In genomic region chrX:154732421-154733071, GRCh38 we compare ENCODE assay signal across 8 cellular contexts. TPM values are rescaled to one million over a fixed set of nuclear protein-coding genes. Genes with fewer than 3 reads are reported as not detected.
A peak's percentile ranks its signal among the peaks of the same experiment; 100 is the strongest.
DNase-seq lines count a peak whose midpoint lies in the region; ATAC-seq and TF ChIP-seq lines count a peak whose summit lies in the region.
"Had no signal": no experiment of that assay in that cellular context is flagged by ENCODE, and none has a peak within 500 bp of the region (broad histone marks: within the 10 kb centered on the region; RNA-seq: fewer than 3 reads in every experiment).

No MANE protein-coding gene starts in this region.

- peaks cover 71 to 77% of the 10 kb centered on the region in 2 donors for H3K4me1 Mint-ChIP-seq in effector memory CD8-positive, alpha-beta T cell (ENCODE audit: low read depth in 2 of 2)

- no peaks in the 10 kb centered on the region for H3K9me2 ChIP-seq in GM23248 (ENCODE audit: insufficient read depth)

- H3K27me3 Mint-ChIP-seq in effector memory CD8-positive, alpha-beta T cell, result no peaks in the 10 kb centered on the region

- H3K9ac ChIP-seq in GM23248 (no peak overlapping the region), smooth muscle cell (ENCODE audit: low read depth) (peak overlapping the region; percentile 30)

- H4K20me1 ChIP-seq in GM23248 (ENCODE audit: insufficient read depth) (no peaks in the 10 kb centered on the region), smooth muscle cell (ENCODE audit: low read depth) (no peaks in the 10 kb centered on the region)

- peaks cover 56% of the 10 kb centered on the region for H3F3A ChIP-seq in GM23248 (ENCODE audit: insufficient read depth)
- no peaks in the 10 kb centered on the region for H3F3A ChIP-seq in smooth muscle cell (ENCODE audit: low read depth)

- no peaks in the 10 kb centered on the region for H3K9me3 Mint-ChIP-seq in effector memory CD8-positive, alpha-beta T cell

- TF ChIP-seq CTCF in Panc1 (IDR thresholded peaks at IDR 0.05) (no peak), smooth muscle cell (IDR thresholded peaks at IDR 0.05; ENCODE audit: borderline replicate concordance, insufficient read depth, poor library complexity, severe bottlenecking) (no peak)

- peak overlapping the region; percentile 96 for H3K27ac Mint-ChIP-seq in effector memory CD8-positive, alpha-beta T cell

- WGBS in GM23248 (ENCODE audit: low coverage in 1 of 2, low lambda C conversion rate in 2 of 2, missing lambda C conversion rate in 2 of 2), 2 experiments, result 17 to 20% methylated on average over 5 of the region's 5 CpGs
- WGBS in smooth muscle cell (ENCODE audit: low lambda C conversion rate), result 57% methylated on average over 5 of the region's 5 CpGs

- H3K79me2 ChIP-seq in GM23248 (ENCODE audit: insufficient read depth) (no peaks in the 10 kb centered on the region), smooth muscle cell (ENCODE audit: low read depth) (no peaks in the 10 kb centered on the region)

- POLR2A ChIA-PET in Panc1 (lab: Charles Lee) (interaction anchor here (1.2 kb wide), 1 partner anchor 18 kb away, joined by 4 read pairs; the partner anchor contains the start of gene GAB3), HEK293T (lab: Yijun Ruan, JAX) (interaction anchor here (1.1 to 1.4 kb wide), 2 partner anchors 16 to 17 kb away, joined by 3 read pairs; no protein-coding TSS in a partner anchor)

- H3K27me3 ChIP-seq in GM23248 (replicated peaks; ENCODE audit: insufficient read depth), result no peaks in the 10 kb centered on the region
- no peaks in the 10 kb centered on the region for H3K27me3 ChIP-seq in Panc1 (ENCODE audit: control insufficient read depth, insufficient read depth, low read length)
- H3K27me3 ChIP-seq in smooth muscle cell (ENCODE audit: low read depth), result no peaks in the 10 kb centered on the region

- H3K4me1 ChIP-seq in GM23248 (ENCODE audit: insufficient read depth), result peaks cover 77% of the 10 kb centered on the region
- peaks cover 96% of the 10 kb centered on the region for H3K4me1 ChIP-seq in Panc1 (ENCODE audit: control insufficient read depth, insufficient read depth, low read length)
- H3K4me1 ChIP-seq in smooth muscle cell (ENCODE audit: low read depth), result no peaks in the 10 kb centered on the region

- no peaks in the 10 kb centered on the region for H3K9me3 ChIP-seq in GM23248 (ENCODE audit: low read depth)
- H3K9me3 ChIP-seq in Panc1 (ENCODE audit: control insufficient read depth, insufficient read depth, low read depth, low read length), result no peaks in the 10 kb centered on the region
- H3K9me3 ChIP-seq in smooth muscle cell (replicated peaks; ENCODE audit: low read depth), result no peaks in the 10 kb centered on the region

- peak overlapping the region; percentile 33; the same call in 1 of the 2 replicates for H3K4me3 ChIP-seq in GM23248
- H3K4me3 ChIP-seq in Panc1 (ENCODE audit: low read depth in 2 of 2, low read length in 2 of 2), result peak overlapping the region; percentile 13 to 50; a peak in 3 of 4 replicates
- H3K4me3 ChIP-seq in smooth muscle cell, result no peak overlapping the region

- H3K36me3 Mint-ChIP-seq in effector memory CD8-positive, alpha-beta T cell (ENCODE audit: insufficient read depth), result peaks cover 24% of the 10 kb centered on the region

- peak overlapping the region; percentile 80 to 84 for H3K4me3 Mint-ChIP-seq in effector memory CD8-positive, alpha-beta T cell

- H3K36me3 ChIP-seq in GM23248 (ENCODE audit: low read depth), result no peaks in the 10 kb centered on the region
- H3K36me3 ChIP-seq in Panc1 (ENCODE audit: control insufficient read depth, insufficient read depth, low read length), result no peaks in the 10 kb centered on the region
- H3K36me3 ChIP-seq in smooth muscle cell (ENCODE audit: low read depth), result no peaks in the 10 kb centered on the region

- peak; percentile 64 for DNase-seq in GM23248
- DNase-seq in Panc1 (ENCODE audit: low read depth, low spot score), result peak; percentile 85
- DNase-seq in effector memory CD8-positive, alpha-beta T cell, result no peak
- no peak for DNase-seq in smooth muscle cell (lab: John Stamatoyannopoulos, UW; ENCODE audit: unreplicated experiment)
- DNase-seq in HPDE6-E6E7 (ENCODE audit: extremely low spot score), result no peak
- no peak for DNase-seq in HEK293T (ENCODE audit: extremely low spot score)
- DNase-seq in activated gamma-delta T cell (lab: John Stamatoyannopoulos, UW), result no peak
- DNase-seq: activated CD4-positive, alpha-beta T cell treated with anti-CD3 and anti-CD28 coated beads for 4 hours had no signal

- intact Hi-C loops in Panc1 (cut with micrococcal nuclease; ENCODE audit: unreplicated experiment), result no loop called here

- in situ Hi-C loops in GM23248 (cut with MboI) (no loop called here), Panc1 (cut with HindIII; ENCODE audit: low pct_unique_long_range_greater_than_20kb, low sequenced_read_pairs) (no loop called here)

- H3K27ac ChIP-seq in GM23248 (peak overlapping the region; percentile 26; the same call in 1 of the 2 replicates), Panc1 (ENCODE audit: low read length) (peak overlapping the region; percentile 89), smooth muscle cell (ENCODE audit: low read depth) (peak overlapping the region; percentile 90)

- CTCF ChIA-PET in Panc1 (lab: Charles Lee), result interaction anchor here (0.5 to 0.8 kb wide), 2 partner anchors 16 to 24 kb away, joined by 5 read pairs; no protein-coding TSS in a partner anchor
- CTCF ChIA-PET in HEK293T (lab: Yijun Ruan, JAX), result no interaction called here

- ATAC-seq in Panc1, result peak; percentile 81
- no peak for ATAC-seq in effector memory CD8-positive, alpha-beta T cell (replicated peaks)

- BruUV-seq in Panc1 (replicated peaks; lab: Mats Ljungman, UMichigan), result no TSS peak

- peak overlapping the region; percentile 70 for H3K4me2 ChIP-seq in GM23248 (ENCODE audit: unreplicated experiment)
- peak overlapping the region; percentile 46 for H3K4me2 ChIP-seq in smooth muscle cell

- H2AFZ ChIP-seq in GM23248, result no peak overlapping the region
- no peak overlapping the region for H2AFZ ChIP-seq in smooth muscle cell (ENCODE audit: low read depth)

TF ChIP-seq in HEK293T, 16 proteins besides CTCF, POLR2A, EP300 and RAD21:
- no peak for TF ChIP-seq ZNF384 (IDR thresholded peaks at IDR 0.05)
- no peak for TF ChIP-seq TARDBP (IDR thresholded peaks at IDR 0.05)
- TF ChIP-seq FOXA1 (IDR thresholded peaks at IDR 0.05), result no peak
- no peak for TF ChIP-seq SP1 (IDR thresholded peaks at IDR 0.05)
- no peak for TF ChIP-seq ELF4 (IDR thresholded peaks at IDR 0.05)
- no peak for TF ChIP-seq LEF1 (IDR thresholded peaks at IDR 0.05; ENCODE audit: borderline replicate concordance)
- TF ChIP-seq L3MBTL2 (conservative IDR thresholded peaks at IDR 0.05), result no peak
- TF ChIP-seq FOXK2 (IDR thresholded peaks at IDR 0.05), result no peak
- TF ChIP-seq ARNT (IDR thresholded peaks at IDR 0.05), result no peak
- no peak for TF ChIP-seq SUZ12 (IDR thresholded peaks at IDR 0.05)
- no peak for TF ChIP-seq FOXM1 (IDR thresholded peaks at IDR 0.05; ENCODE audit: borderline replicate concordance)
- TF ChIP-seq HDGF (IDR thresholded peaks at IDR 0.05; ENCODE audit: borderline replicate concordance), result no peak
- TF ChIP-seq NFRKB (IDR thresholded peaks at IDR 0.05), result no peak
- no peak for TF ChIP-seq CTBP1 (IDR thresholded peaks at IDR 0.05; ENCODE audit: borderline replicate concordance)
- no peak for TF ChIP-seq PKNOX1 (IDR thresholded peaks at IDR 0.05)
- TF ChIP-seq BHLHE40 (IDR thresholded peaks at IDR 0.05; ENCODE audit: borderline replicate concordance), result no peak
TF ChIP-seq in HEK293T: peak in this region for 0.

RNA-seq across cellular contexts. Expression of gene GAB3, which starts 18.3 kb away (rescaled TPM):
- 0.25 and 0.76 TPM in 2 replicates for total RNA-seq in GM23248 (2014; rRNA removed; shearing (Covaris generic))
- polyA plus RNA-seq in GM23248 (2016; fragmentation: Nextera tagmentation; extraction: Ambion mirVana), result 0.89 and 1.0 TPM in 2 replicates
- total RNA-seq in Panc1 (2021; ENCODE audit: unreplicated experiment), result 8.2 TPM
- 2.9 TPM for polyA plus RNA-seq in Panc1 (2012; ENCODE audit: insufficient read length)
- total RNA-seq in smooth muscle cell, result 0.63 and 0.72 TPM in 2 replicates
- polyA plus RNA-seq in smooth muscle cell, result 0.39 and 0.80 TPM in 2 replicates

RNA-seq across cellular contexts. Expression of gene DKC1, which starts 30.1 kb away (rescaled TPM):
- total RNA-seq in GM23248 (2014; rRNA removed; shearing (Covaris generic)), result 30.0 and 40.1 TPM in 2 replicates
- polyA plus RNA-seq in GM23248 (2016; fragmentation: Nextera tagmentation; extraction: Ambion mirVana) (41.3 and 42.9 TPM in 2 replicates), smooth muscle cell (31.2 and 35.1 TPM in 2 replicates)
- total RNA-seq in Panc1 (2021; ENCODE audit: unreplicated experiment) (179 TPM), smooth muscle cell (18.7 and 23.4 TPM in 2 replicates)
- 131 TPM for polyA plus RNA-seq in Panc1 (2012; ENCODE audit: insufficient read length)

Comparison
In these comparisons a context has a peak if more than half of its experiments do, and no peak if none do; other contexts are left out.
1. DNase-seq: peak in GM23248 (single experiment) and Panc1 (single experiment); none in effector memory CD8-positive, alpha-beta T cell (0 of 3), smooth muscle cell (single experiment), HPDE6-E6E7 (single experiment), HEK293T (single experiment) and activated gamma-delta T cell (single experiment).
2. H3K27ac ChIP-seq: peak in every context shown above with its lines; median percentile 90 in smooth muscle cell; 89 in Panc1; 26 in GM23248.